9 cellular contexts compared by ENCODE assay signal in the genomic region with DNA sequence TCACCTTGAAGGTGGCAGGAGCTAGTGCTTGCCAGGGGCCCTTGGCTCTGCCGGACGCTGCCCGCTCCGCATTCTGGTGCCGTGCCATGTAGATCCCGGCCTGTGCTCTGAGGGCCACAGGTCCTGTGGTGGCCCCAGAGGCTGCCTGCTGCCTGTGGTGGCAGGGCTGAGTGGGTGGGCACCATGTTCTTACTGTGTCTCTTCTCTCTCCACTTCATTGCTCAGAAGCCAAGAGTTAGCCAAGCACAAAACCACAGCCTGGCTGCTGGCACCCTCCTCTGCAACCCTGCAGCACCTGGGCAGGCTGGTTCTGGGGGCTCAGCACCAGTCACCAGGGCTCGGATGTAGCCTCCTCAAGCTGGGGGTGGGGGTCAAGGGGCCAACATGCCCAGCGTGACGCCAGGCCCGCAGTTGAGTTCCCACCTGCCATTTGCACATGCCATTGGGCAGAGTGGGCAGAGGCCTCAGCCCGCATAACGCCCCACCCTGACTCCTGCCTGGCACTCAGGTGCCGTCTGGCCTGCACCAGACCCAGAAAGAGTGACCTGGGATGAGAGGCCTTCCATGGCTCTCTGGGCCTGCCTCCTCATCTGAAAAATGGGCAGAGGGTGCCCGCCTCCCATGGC. TPM values are rescaled to one million over a fixed set of nuclear protein-coding genes. Genes with fewer than 3 reads are reported as not detected.
A peak's percentile ranks its signal among the peaks of the same experiment; 100 is the strongest.
DNase-seq lines count a peak whose midpoint lies in the region; ATAC-seq and TF ChIP-seq lines count a peak whose summit lies in the region.
"Had no signal": no experiment of that assay in that cellular context is flagged by ENCODE, and none has a peak within 500 bp of the region (broad histone marks: within the 10 kb centered on the region; RNA-seq: fewer than 3 reads in every experiment).

No MANE protein-coding gene starts in this region.

- TF ChIP-seq POLR2A in prostate gland (IDR thresholded peaks at IDR 0.05) = no peak

- no peaks in the 10 kb centered on the region for H3K9me3 ChIP-seq in prostate gland

- H3K27me3 ChIP-seq in prostate gland (replicated peaks; ENCODE audit: insufficient read depth) = no peaks in the 10 kb centered on the region

- H3K4me3 ChIP-seq in coronary artery (no peak overlapping the region), prostate gland (no peak overlapping the region)

- intact Hi-C loops in prostate gland (cut with DNase I) = no loop called here

- peak; percentile 45 for DNase-seq in DMS79 treated with DMSO at 0.1 percent for 48 hours (lab: John Stamatoyannopoulos, UW)
- DNase-seq in coronary artery (ENCODE audit: low spot score) = no peak
- DNase-seq in prostate gland (ENCODE audit: low spot score) = no peak
- no peak for DNase-seq in NCI-H1105 treated with DMSO at 0.1 percent for 48 hours (lab: John Stamatoyannopoulos, UW)
- no peak for DNase-seq in inferior parietal cortex (ENCODE audit: extremely low spot score)
- no peak for DNase-seq in DMS 273 (lab: John Stamatoyannopoulos, UW; ENCODE audit: unreplicated experiment)
- no peak for DNase-seq in epidermal melanocyte (ENCODE audit: insufficient read length, low spot score)
- DNase-seq: NCI-H1436 had no signal

- no peak for TF ChIP-seq CTCF in coronary artery (IDR thresholded peaks at IDR 0.05)
- no peak for TF ChIP-seq CTCF in prostate gland (IDR thresholded peaks at IDR 0.05)

- ATAC-seq in HG03135 (IDR thresholded peaks at IDR 0.05; ENCODE audit: unreplicated experiment) = peak; percentile 53

- 67% methylated on average over 11 of the region's 14 CpGs for WGBS in prostate gland

- no peaks in the 10 kb centered on the region for H3K36me3 ChIP-seq in prostate gland

- H3K4me1 ChIP-seq in prostate gland (replicated peaks) = peaks cover 54% of the 10 kb centered on the region

- H3K27ac ChIP-seq in coronary artery (peak overlapping the region; percentile 38 to 83), prostate gland (peak overlapping the region; percentile 4 to 27)

RNA-seq across cellular contexts. Expression of a gene that starts 16.3 kb away (rescaled TPM):
- total RNA-seq in prostate gland = 10 to 100 TPM; 69.6 to 78.5 TPM
